Comparison of ENCODE assay signal across 1 cellular context in the genomic region with DNA sequence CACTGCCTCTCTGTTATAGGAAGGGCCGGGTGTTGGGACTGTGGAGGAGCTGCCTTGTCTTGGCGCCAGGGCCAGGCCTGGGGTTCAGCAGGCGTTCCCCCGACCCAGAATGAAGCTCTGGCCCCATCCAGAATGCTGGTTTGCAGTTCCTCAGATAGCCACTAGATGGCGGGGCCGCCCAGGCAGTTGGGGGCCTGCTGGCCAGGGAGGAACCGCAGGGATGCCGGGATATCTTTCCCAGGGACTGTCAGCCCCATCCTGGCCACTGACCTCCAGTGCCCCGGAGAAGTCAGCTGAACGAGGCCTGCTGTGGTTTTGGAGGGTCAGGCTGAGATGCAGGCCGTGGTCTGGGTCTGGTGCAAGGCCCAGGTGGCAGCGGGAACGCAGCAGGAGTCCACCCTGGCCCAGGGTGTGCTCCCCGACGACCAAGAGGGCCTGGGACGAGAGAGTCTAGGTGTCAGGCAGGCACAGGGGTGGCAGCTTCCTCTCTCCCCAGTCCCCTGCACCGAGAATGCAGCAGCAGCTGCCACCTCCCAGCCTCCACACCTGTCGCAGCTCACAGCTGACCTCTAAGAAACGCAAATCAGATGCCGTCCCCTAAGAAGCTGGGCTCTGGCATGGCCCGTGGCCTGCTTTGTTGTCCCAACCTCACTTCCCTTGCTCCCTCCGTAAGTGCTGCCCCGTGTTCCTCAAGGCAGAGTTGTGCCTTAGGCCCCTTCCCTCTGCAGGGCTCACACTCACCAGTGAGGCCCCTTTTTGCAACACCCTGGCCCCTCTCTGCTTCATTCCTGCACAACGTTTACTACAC.
TF ChIP-seq lines count a peak whose summit lies in the region.

No MANE protein-coding gene starts in this region.

TF ChIP-seq in HepG2, 621 proteins besides CTCF, POLR2A, EP300 and RAD21 (continued from another document and continues in another):
- TF ChIP-seq, protein P1, sequence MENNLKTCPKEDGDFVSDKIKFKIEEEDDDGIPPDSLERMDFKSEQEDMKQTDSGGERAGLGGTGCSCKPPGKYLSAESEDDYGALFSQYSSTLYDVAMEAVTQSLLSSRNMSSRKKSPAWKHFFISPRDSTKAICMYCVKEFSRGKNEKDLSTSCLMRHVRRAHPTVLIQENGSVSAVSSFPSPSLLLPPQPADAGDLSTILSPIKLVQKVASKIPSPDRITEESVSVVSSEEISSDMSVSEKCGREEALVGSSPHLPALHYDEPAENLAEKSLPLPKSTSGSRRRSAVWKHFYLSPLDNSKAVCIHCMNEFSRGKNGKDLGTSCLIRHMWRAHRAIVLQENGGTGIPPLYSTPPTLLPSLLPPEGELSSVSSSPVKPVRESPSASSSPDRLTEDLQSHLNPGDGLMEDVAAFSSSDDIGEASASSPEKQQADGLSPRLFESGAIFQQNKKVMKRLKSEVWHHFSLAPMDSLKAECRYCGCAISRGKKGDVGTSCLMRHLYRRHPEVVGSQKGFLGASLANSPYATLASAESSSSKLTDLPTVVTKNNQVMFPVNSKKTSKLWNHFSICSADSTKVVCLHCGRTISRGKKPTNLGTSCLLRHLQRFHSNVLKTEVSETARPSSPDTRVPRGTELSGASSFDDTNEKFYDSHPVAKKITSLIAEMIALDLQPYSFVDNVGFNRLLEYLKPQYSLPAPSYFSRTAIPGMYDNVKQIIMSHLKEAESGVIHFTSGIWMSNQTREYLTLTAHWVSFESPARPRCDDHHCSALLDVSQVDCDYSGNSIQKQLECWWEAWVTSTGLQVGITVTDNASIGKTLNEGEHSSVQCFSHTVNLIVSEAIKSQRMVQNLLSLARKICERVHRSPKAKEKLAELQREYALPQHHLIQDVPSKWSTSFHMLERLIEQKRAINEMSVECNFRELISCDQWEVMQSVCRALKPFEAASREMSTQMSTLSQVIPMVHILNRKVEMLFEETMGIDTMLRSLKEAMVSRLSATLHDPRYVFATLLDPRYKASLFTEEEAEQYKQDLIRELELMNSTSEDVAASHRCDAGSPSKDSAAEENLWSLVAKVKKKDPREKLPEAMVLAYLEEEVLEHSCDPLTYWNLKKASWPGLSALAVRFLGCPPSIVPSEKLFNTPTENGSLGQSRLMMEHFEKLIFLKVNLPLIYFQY (CRISPR knock-in tag; IDR thresholded peaks at IDR 0.05; ENCODE audit: borderline replicate concordance): peak; percentile 37; the same call in 1 of the 2 replicates
- TF ChIP-seq ZNF883 (CRISPR knock-in tag; IDR thresholded peaks at IDR 0.05; ENCODE audit: not compliant biosample characterization) (peak; percentile 97), ZNF839 (CRISPR knock-in tag; IDR thresholded peaks at IDR 0.05; ENCODE audit: borderline replicate concordance) (no peak; the same call in 1 of the 2 replicates), DR1 (CRISPR knock-in tag; IDR thresholded peaks at IDR 0.05) (peak; percentile 27; the same call in 1 of the 2 replicates), ZFAT (CRISPR knock-in tag; conservative IDR thresholded peaks at IDR 0.05) (no peak; the same call in 1 of the 2 replicates), ZFP37 (CRISPR knock-in tag; IDR thresholded peaks at IDR 0.05; ENCODE audit: borderline replicate concordance) (peak; percentile 54; the same call in 1 of the 2 replicates), CCDC6 (CRISPR knock-in tag; IDR thresholded peaks at IDR 0.05) (peak; percentile 55; the same call in 1 of the 2 replicates), SOX6 (IDR thresholded peaks at IDR 0.05) (no peak), SOX6 (CRISPR knock-in tag; IDR thresholded peaks at IDR 0.05) (peak; percentile 67), ZNF589 (CRISPR knock-in tag; conservative IDR thresholded peaks at IDR 0.05) (no peak), ZSCAN22 (CRISPR knock-in tag; IDR thresholded peaks at IDR 0.05) (no peak), HMGA1 (CRISPR knock-in tag; conservative IDR thresholded peaks at IDR 0.05) (no peak), ZNF138 (CRISPR knock-in tag; IDR thresholded peaks at IDR 0.05; ENCODE audit: low read depth) (peak; percentile 62; the same call in 1 of the 2 replicates), KDM5A (IDR thresholded peaks at IDR 0.05; ENCODE audit: borderline replicate concordance, low read length) (no peak), TBX2 (CRISPR knock-in tag; IDR thresholded peaks at IDR 0.05; ENCODE audit: borderline replicate concordance) (peak; percentile 73), EED (CRISPR knock-in tag; IDR thresholded peaks at IDR 0.05) (peak; percentile 89), ZSCAN29 (CRISPR knock-in tag; conservative IDR thresholded peaks at IDR 0.05) (0 out of 2 replicates have a peak, but pooled peaks have one; percentile 31), ZNF343 (CRISPR knock-in tag; IDR thresholded peaks at IDR 0.05) (no peak), ZNF225 (CRISPR knock-in tag; IDR thresholded peaks at IDR 0.05) (peak; percentile 93), ZZZ3 (CRISPR knock-in tag; IDR thresholded peaks at IDR 0.05; ENCODE audit: borderline replicate concordance) (0 out of 2 replicates have a peak, but pooled peaks have one; percentile 58), MBNL3 (CRISPR knock-in tag; conservative IDR thresholded peaks at IDR 0.05) (no peak), RFXANK (CRISPR knock-in tag; IDR thresholded peaks at IDR 0.05) (no peak), ASH2L (IDR thresholded peaks at IDR 0.05; ENCODE audit: insufficient read length, low read depth, low read length) (no peak), RORA (CRISPR knock-in tag; IDR thresholded peaks at IDR 0.05) (no peak), ZNF224 (CRISPR knock-in tag; IDR thresholded peaks at IDR 0.05) (peak; percentile 68; the same call in 1 of the 2 replicates), KLF9 (CRISPR knock-in tag; IDR thresholded peaks at IDR 0.05; ENCODE audit: low read depth) (peak; percentile 60; the same call in 1 of the 2 replicates), ZNF124 (CRISPR knock-in tag; IDR thresholded peaks at IDR 0.05) (peak; percentile 51; the same call in 1 of the 2 replicates), CHCHD3 (CRISPR knock-in tag; IDR thresholded peaks at IDR 0.05) (no peak; the same call in 1 of the 2 replicates), FOXA3 (CRISPR knock-in tag; IDR thresholded peaks at IDR 0.05) (peak; percentile 46), MEF2D (CRISPR knock-in tag; IDR thresholded peaks at IDR 0.05) (no peak), ZNF709 (CRISPR knock-in tag; IDR thresholded peaks at IDR 0.05) (peak; percentile 65; the same call in 1 of the 2 replicates), TRIM24 (CRISPR knock-in tag; IDR thresholded peaks at IDR 0.05) (no peak), RBM22 (optimal IDR thresholded peaks at IDR 0.05; ENCODE audit: low read length) (no peak), ZSCAN31 (CRISPR knock-in tag; IDR thresholded peaks at IDR 0.05; ENCODE audit: low read depth) (peak; percentile 84), AKAP8 (CRISPR knock-in tag; IDR thresholded peaks at IDR 0.05) (no peak; the same call in 1 of the 2 replicates), FOSL2 (CRISPR knock-in tag; IDR thresholded peaks at IDR 0.05) (peak; percentile 1; the same call in 1 of the 2 replicates), KDM1A (CRISPR knock-in tag; IDR thresholded peaks at IDR 0.05) (peak; percentile 15), ZNF672 (CRISPR knock-in tag; IDR thresholded peaks at IDR 0.05) (no peak), ZKSCAN5 (CRISPR knock-in tag; IDR thresholded peaks at IDR 0.05) (0 out of 2 replicates have a peak, but pooled peaks have one; percentile 52), TBL1XR1 (IDR thresholded peaks at IDR 0.05; ENCODE audit: borderline replicate concordance, low read length, partially characterized antibody) (peak; percentile 60), HOXA5 (CRISPR knock-in tag; IDR thresholded peaks at IDR 0.05) (peak; percentile 97), PAF1 (CRISPR knock-in tag; IDR thresholded peaks at IDR 0.05) (no peak), PHF20 (CRISPR knock-in tag; IDR thresholded peaks at IDR 0.05) (peak; percentile 25; the same call in 1 of the 2 replicates)
- TF ChIP-seq, protein P2, sequence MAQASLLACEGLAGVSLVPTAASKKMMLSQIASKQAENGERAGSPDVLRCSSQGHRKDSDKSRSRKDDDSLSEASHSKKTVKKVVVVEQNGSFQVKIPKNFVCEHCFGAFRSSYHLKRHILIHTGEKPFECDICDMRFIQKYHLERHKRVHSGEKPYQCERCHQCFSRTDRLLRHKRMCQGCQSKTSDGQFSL (CRISPR knock-in tag; IDR thresholded peaks at IDR 0.05): no peak; the same call in 1 of the 2 replicates
- TF ChIP-seq, protein P3, sequence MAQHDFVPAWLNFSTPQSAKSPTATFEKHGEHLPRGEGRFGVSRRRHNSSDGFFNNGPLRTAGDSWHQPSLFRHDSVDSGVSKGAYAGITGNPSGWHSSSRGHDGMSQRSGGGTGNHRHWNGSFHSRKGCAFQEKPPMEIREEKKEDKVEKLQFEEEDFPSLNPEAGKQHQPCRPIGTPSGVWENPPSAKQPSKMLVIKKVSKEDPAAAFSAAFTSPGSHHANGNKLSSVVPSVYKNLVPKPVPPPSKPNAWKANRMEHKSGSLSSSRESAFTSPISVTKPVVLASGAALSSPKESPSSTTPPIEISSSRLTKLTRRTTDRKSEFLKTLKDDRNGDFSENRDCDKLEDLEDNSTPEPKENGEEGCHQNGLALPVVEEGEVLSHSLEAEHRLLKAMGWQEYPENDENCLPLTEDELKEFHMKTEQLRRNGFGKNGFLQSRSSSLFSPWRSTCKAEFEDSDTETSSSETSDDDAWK (CRISPR knock-in tag; IDR thresholded peaks at IDR 0.05): no peak
- TF ChIP-seq, protein P4, sequence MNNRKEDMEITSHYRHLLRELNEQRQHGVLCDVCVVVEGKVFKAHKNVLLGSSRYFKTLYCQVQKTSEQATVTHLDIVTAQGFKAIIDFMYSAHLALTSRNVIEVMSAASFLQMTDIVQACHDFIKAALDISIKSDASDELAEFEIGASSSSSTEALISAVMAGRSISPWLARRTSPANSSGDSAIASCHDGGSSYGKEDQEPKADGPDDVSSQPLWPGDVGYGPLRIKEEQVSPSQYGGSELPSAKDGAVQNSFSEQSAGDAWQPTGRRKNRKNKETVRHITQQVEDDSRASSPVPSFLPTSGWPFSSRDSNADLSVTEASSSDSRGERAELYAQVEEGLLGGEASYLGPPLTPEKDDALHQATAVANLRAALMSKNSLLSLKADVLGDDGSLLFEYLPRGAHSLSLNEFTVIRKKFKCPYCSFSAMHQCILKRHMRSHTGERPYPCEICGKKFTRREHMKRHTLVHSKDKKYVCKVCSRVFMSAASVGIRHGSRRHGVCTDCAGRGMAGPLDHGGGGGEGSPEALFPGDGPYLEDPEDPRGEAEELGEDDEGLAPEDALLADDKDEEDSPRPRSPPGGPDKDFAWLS (CRISPR knock-in tag; IDR thresholded peaks at IDR 0.05; ENCODE audit: borderline replicate concordance): peak; percentile 72; the same call in 1 of the 2 replicates
- TF ChIP-seq, protein P5, sequence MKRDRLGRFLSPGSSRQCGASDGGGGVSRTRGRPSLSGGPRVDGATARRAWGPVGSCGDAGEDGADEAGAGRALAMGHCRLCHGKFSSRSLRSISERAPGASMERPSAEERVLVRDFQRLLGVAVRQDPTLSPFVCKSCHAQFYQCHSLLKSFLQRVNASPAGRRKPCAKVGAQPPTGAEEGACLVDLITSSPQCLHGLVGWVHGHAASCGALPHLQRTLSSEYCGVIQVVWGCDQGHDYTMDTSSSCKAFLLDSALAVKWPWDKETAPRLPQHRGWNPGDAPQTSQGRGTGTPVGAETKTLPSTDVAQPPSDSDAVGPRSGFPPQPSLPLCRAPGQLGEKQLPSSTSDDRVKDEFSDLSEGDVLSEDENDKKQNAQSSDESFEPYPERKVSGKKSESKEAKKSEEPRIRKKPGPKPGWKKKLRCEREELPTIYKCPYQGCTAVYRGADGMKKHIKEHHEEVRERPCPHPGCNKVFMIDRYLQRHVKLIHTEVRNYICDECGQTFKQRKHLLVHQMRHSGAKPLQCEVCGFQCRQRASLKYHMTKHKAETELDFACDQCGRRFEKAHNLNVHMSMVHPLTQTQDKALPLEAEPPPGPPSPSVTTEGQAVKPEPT (CRISPR knock-in tag; IDR thresholded peaks at IDR 0.05; ENCODE audit: low read depth): no peak
- TF ChIP-seq, protein P6, sequence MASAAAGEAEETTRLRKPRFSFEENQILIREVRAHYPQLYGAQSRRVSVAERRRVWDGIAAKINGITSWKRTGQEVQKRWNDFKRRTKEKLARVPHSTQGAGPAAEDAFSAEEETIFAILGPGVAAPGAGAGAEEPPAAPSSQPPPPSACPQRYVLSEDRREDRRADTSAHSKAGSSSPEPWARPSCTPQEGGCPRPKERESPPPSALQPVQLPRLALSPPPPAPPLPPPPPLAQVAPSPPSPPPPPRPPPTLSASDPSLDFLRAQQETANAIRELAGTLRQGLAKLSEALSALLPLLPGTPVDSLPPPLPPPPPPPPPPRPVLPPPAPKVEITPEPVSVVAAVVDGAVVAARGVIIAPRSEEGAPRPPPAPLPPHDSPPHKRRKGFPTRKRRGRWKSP (CRISPR knock-in tag; IDR thresholded peaks at IDR 0.05): peak; percentile 82; the same call in 1 of the 2 replicates
- TF ChIP-seq, protein P7, sequence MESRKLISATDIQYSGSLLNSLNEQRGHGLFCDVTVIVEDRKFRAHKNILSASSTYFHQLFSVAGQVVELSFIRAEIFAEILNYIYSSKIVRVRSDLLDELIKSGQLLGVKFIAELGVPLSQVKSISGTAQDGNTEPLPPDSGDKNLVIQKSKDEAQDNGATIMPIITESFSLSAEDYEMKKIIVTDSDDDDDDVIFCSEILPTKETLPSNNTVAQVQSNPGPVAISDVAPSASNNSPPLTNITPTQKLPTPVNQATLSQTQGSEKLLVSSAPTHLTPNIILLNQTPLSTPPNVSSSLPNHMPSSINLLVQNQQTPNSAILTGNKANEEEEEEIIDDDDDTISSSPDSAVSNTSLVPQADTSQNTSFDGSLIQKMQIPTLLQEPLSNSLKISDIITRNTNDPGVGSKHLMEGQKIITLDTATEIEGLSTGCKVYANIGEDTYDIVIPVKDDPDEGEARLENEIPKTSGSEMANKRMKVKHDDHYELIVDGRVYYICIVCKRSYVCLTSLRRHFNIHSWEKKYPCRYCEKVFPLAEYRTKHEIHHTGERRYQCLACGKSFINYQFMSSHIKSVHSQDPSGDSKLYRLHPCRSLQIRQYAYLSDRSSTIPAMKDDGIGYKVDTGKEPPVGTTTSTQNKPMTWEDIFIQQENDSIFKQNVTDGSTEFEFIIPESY (CRISPR knock-in tag; IDR thresholded peaks at IDR 0.05): peak; percentile 76; the same call in 1 of the 2 replicates
- TF ChIP-seq, protein P8, sequence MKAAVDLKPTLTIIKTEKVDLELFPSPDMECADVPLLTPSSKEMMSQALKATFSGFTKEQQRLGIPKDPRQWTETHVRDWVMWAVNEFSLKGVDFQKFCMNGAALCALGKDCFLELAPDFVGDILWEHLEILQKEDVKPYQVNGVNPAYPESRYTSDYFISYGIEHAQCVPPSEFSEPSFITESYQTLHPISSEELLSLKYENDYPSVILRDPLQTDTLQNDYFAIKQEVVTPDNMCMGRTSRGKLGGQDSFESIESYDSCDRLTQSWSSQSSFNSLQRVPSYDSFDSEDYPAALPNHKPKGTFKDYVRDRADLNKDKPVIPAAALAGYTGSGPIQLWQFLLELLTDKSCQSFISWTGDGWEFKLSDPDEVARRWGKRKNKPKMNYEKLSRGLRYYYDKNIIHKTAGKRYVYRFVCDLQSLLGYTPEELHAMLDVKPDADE (CRISPR knock-in tag; IDR thresholded peaks at IDR 0.05): no peak
- TF ChIP-seq, protein P9, sequence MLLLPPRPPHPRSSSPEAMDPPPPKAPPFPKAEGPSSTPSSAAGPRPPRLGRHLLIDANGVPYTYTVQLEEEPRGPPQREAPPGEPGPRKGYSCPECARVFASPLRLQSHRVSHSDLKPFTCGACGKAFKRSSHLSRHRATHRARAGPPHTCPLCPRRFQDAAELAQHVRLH (CRISPR knock-in tag; IDR thresholded peaks at IDR 0.05; ENCODE audit: borderline replicate concordance, low read depth): peak; percentile 96; the same call in 1 of the 2 replicates
